Comparison of ENCODE assay signal across 14 cellular contexts in the genomic region with DNA sequence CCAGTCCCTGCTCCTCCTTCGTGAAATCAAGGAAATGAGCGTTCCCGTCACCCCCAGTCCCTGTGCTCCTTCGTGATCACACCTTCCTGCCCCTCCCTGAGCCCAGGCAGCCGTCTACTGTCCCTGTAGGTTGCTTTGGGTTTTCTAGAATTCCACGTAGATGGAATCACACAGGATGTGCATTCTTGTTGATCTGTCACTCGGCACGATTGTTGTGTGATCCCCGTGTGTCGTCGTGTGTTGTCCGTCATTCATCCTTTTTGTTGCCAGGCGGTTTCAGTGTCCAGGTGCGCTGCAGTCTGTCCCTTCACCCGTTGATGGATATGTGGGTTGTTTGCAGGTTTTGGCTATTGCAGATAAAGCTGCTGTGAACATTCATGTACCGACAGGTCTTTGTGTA. TPM values are rescaled to one million over a fixed set of nuclear protein-coding genes. Genes with fewer than 3 reads are reported as not detected.
"Had no signal": no experiment of that assay in that cellular context is flagged by ENCODE, and none has a peak within 500 bp of the region (broad histone marks: within the 10 kb centered on the region; RNA-seq: fewer than 3 reads in every experiment).

No MANE protein-coding gene starts in this region.

- ATAC-seq: foreskin keratinocyte, pancreas had no signal

- H3K4me3 ChIP-seq: pancreas had no signal

- H3K4me1 Mint-ChIP-seq: brain had no signal

- H3K27me3 ChIP-seq: foreskin keratinocyte, pancreas had no signal

- H3K27ac Mint-ChIP-seq: activated T-helper 2 cell treated with anti-CD3 and anti-CD28 coated beads, Interferon-gamma antibody, Interleukin-2, Interleukin-4, amounts not matched to agents 10 μg/mL and 5 μg/mL and 100 μg/mL, durations not matched to agents 14 hours and 24 hours and 36 hours had no signal

- H3K9me3 ChIP-seq: pancreas had no signal

- DNase-seq: activated CD4-positive, alpha-beta T cell treated with anti-CD3 and anti-CD28 coated beads, Interleukin-2, amount 50 U/mL, for 4 hours; activated CD4-positive, CD25-positive, alpha-beta regulatory T cell treated with anti-CD3 and anti-CD28 coated beads, Interleukin-2, amount 50 U/mL, for 72 hours; amygdala; cerebellar nuclear complex; effector CD8-positive, alpha-beta T cell; foreskin keratinocyte; midbrain; pancreas; stimulated activated naive CD4-positive, alpha-beta T cell; substantia nigra; trophoblast cell had no signal

- H3K27me3 Mint-ChIP-seq: activated naive CD4-positive, alpha-beta T cell treated with anti-CD3 and anti-CD28 coated beads, Interleukin-2, amount 50 U/mL, for 24 hours; brain had no signal

- H3K4me3 Mint-ChIP-seq: activated naive CD4-positive, alpha-beta T cell treated with anti-CD3 and anti-CD28 coated beads, Interleukin-2, amount 50 U/mL, for 24 hours; brain had no signal

- H3K4me1 ChIP-seq: foreskin keratinocyte, pancreas had no signal

- H3K27ac ChIP-seq: foreskin keratinocyte, pancreas had no signal

- FAIRE-seq: pancreas had no signal

- H3K9me3 Mint-ChIP-seq: activated naive CD4-positive, alpha-beta T cell treated with anti-CD3 and anti-CD28 coated beads, Interleukin-2, amount 50 U/mL, for 24 hours had no signal

RNA-seq across cellular contexts. Expression of a gene that starts 21.1 kb away (rescaled TPM):
- total RNA-seq: activated T-helper 2 cell treated with anti-CD3 and anti-CD28 coated beads, Interferon-gamma antibody, Interleukin-2, Interleukin-4, amounts not matched to agents 10 μg/mL and 5 μg/mL and 100 μg/mL, durations not matched to agents 14 hours and 24 hours and 36 hours; foreskin keratinocyte had no signal
- polyA plus RNA-seq: foreskin keratinocyte had no signal
